ENCODE assay signal across 8 cellular contexts in genomic region chr3:28476194-28476593, GRCh38.
DNase-seq lines count a peak whose midpoint lies in the region; ATAC-seq and TF ChIP-seq lines count a peak whose summit lies in the region.

No MANE protein-coding gene starts in this region.

- H3K27ac Mint-ChIP-seq in CD14-positive monocyte, result no peak overlapping the region
- H3K27ac Mint-ChIP-seq in activated naive CD4-positive, alpha-beta T cell treated with anti-CD3 and anti-CD28 coated beads for 36 hours, result no peak overlapping the region

- peaks cover 0 to 4% (median 0%) of the 10 kb centered on the region in 4 donors for H3K9me3 ChIP-seq in stomach

- no peak overlapping the region for H3K4me3 Mint-ChIP-seq in CD14-positive monocyte
- no peak overlapping the region for H3K4me3 Mint-ChIP-seq in activated naive CD4-positive, alpha-beta T cell treated with anti-CD3 and anti-CD28 coated beads for 36 hours

- H3K4me3 ChIP-seq in stomach, result no peak overlapping the region

- H3K36me3 Mint-ChIP-seq in CD14-positive monocyte, result no peaks in the 10 kb centered on the region
- no peaks in the 10 kb centered on the region for H3K36me3 Mint-ChIP-seq in activated naive CD4-positive, alpha-beta T cell treated with anti-CD3 and anti-CD28 coated beads for 36 hours (ENCODE audit: low read depth)

- intact Hi-C loops in CD14-positive monocyte (cut with micrococcal nuclease) (no loop called here), stomach (cut with DNase I; ENCODE audit: low total_unique reads) (no loop called here)
- intact Hi-C loops in activated naive CD4-positive, alpha-beta T cell treated with anti-CD3 and anti-CD28 coated beads for 36 hours (cut with micrococcal nuclease), result loop anchor here (2.0 kb wide), 2 partner anchors 191 to 251 kb away; no protein-coding TSS in a partner anchor

- no peak for TF ChIP-seq POLR2A in stomach (IDR thresholded peaks at IDR 0.05)

- no peak for TF ChIP-seq EP300 in stomach (IDR thresholded peaks at IDR 0.05)

- H3K27ac ChIP-seq in stomach, result no peak overlapping the region

- DNase-seq in CD14-positive monocyte (ENCODE audit: low spot score) (no peak), KBM-7 (peak; percentile 30), SKM-1 treated with dmso at 0.1 percent for 144 hours (lab: John Stamatoyannopoulos, UW; ENCODE audit: unreplicated experiment) (peak; percentile 53), globus pallidus (ENCODE audit: low spot score) (peak; percentile 23), stomach (no peak), cerebellar nuclear complex (lab: John Stamatoyannopoulos, UW) (no peak)
- no peak for DNase-seq in activated naive CD4-positive, alpha-beta T cell treated with anti-CD3 and anti-CD28 coated beads for 36 hours

- in situ Hi-C loops in KBM-7 (cut with MboI; ENCODE audit: low pct_unique_long_range_greater_than_20kb, low sequenced_read_pairs), result no loop called here

- no peaks in the 10 kb centered on the region for H3K4me1 Mint-ChIP-seq in CD14-positive monocyte
- H3K4me1 Mint-ChIP-seq in activated naive CD4-positive, alpha-beta T cell treated with anti-CD3 and anti-CD28 coated beads for 36 hours (ENCODE audit: low read depth), result no peaks in the 10 kb centered on the region

- no peaks in the 10 kb centered on the region for H3K27me3 Mint-ChIP-seq in CD14-positive monocyte (ENCODE audit: low read depth in 3 of 3)
- no peaks in the 10 kb centered on the region for H3K27me3 Mint-ChIP-seq in activated naive CD4-positive, alpha-beta T cell treated with anti-CD3 and anti-CD28 coated beads for 36 hours (ENCODE audit: low read depth)

- H3K9me3 Mint-ChIP-seq in CD14-positive monocyte, result peaks cover 0 to 1% (median 0%) of the 10 kb centered on the region in 7 donors
- peaks cover 7% of the 10 kb centered on the region for H3K9me3 Mint-ChIP-seq in activated naive CD4-positive, alpha-beta T cell treated with anti-CD3 and anti-CD28 coated beads for 36 hours

- peak; percentile 72 for TF ChIP-seq CTCF in CD14-positive monocyte (IDR thresholded peaks at IDR 0.05)
- peak in 4 of 7 experiments; percentile 17 to 64 (median 42) for TF ChIP-seq CTCF in stomach (IDR thresholded peaks at IDR 0.05)

- peak; percentile 75 for ATAC-seq in GM18909 (IDR thresholded peaks at IDR 0.05; ENCODE audit: poor library complexity, unreplicated experiment)

- no peaks in the 10 kb centered on the region for H3K27me3 ChIP-seq in stomach

- H3K36me3 ChIP-seq in stomach, result peaks cover 0 to under 1% (median 0%) of the 10 kb centered on the region in 4 donors

- CTCF ChIA-PET in activated naive CD4-positive, alpha-beta T cell treated with anti-CD3 and anti-CD28 coated beads for 36 hours (lab: Charles Lee), result interaction anchor here (1.7 kb wide), 1 partner anchor 192 kb away, joined by 5 read pairs; no protein-coding TSS in a partner anchor

- no peaks in the 10 kb centered on the region for H3K4me1 ChIP-seq in stomach

Comparison
In these comparisons a context has a peak if more than half of its experiments do, and no peak if none do; other contexts are left out.
1. DNase-seq: peak in KBM-7 (single experiment), SKM-1 treated with dmso at 0.1 percent for 144 hours (single experiment) and globus pallidus (single experiment); none in CD14-positive monocyte (single experiment), stomach (single experiment), activated naive CD4-positive, alpha-beta T cell treated with anti-CD3 and anti-CD28 coated beads for 36 hours (single experiment) and cerebellar nuclear complex (0 of 2).